13 cellular contexts compared by ENCODE assay signal in the genomic region with DNA sequence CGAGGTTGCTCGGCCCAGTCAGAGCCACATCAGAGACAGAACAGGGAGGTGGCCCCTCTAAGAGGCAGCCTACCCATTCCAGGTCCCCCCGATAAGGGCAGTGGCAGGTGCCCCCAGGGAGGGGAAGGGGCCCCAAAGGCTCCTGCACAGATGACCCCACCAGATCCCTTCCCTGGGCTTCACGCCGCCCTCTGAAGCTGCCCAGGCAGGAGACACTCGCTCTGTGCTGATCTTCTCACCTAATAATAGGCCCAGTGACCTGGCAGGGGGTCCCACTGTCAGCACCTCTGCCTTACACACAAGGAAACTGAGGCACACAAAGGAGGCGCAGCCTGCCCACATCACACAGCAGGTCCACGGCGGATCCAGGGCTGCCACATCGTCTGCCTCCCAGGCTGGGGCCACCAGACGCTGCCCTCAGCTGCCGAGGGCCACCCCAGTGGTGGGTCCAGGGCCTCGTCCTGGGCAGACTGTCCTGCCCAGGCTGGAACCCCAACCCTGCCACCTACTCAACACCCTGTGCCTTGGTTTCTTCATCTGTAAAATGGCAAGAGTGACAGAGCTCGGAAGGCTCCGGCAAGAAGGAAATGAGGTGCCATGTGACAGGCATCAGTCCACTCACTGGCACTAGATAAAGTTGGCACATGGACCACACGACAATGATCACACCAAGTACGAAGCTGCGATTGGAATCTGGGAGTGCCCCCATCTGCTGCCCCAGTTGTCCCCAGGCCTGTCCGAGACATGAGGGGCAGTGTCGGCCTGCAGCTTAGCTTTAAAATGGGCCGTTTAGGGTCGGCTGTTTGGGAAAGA. TPM values are rescaled to one million over a fixed set of nuclear protein-coding genes. Genes with fewer than 3 reads are reported as not detected.
DNase-seq lines count a peak whose midpoint lies in the region; ATAC-seq and TF ChIP-seq lines count a peak whose summit lies in the region.
"Had no signal": no experiment of that assay in that cellular context is flagged by ENCODE, and none has a peak within 500 bp of the region (broad histone marks: within the 10 kb centered on the region; RNA-seq: fewer than 3 reads in every experiment).

No MANE protein-coding gene starts in this region.

- H3K79me2 ChIP-seq in ACC112 (ENCODE audit: control insufficient read depth, insufficient read depth, low read length, unreplicated experiment): no peaks in the 10 kb centered on the region

- no peak overlapping the region for H2AFZ ChIP-seq in ACC112 (ENCODE audit: low read length, unreplicated experiment)

- H3K9me3 ChIP-seq in right cardiac atrium (ENCODE audit: control insufficient read depth, low read length) (no peaks in the 10 kb centered on the region), sigmoid colon (no peaks in the 10 kb centered on the region)
- H3K9me3 ChIP-seq: BLaER1 had no signal

- H3K27me3 ChIP-seq in ACC112 (ENCODE audit: insufficient read depth, low read length) (no peaks in the 10 kb centered on the region), right cardiac atrium (ENCODE audit: control insufficient read depth, insufficient read depth) (no peaks in the 10 kb centered on the region), sigmoid colon (no peaks in the 10 kb centered on the region)
- H3K27me3 ChIP-seq: BLaER1 had no signal

- TF ChIP-seq CTCF in sigmoid colon (IDR thresholded peaks at IDR 0.05): no peak

- H3K36me3 Mint-ChIP-seq in T-cell: peaks cover 25% of the 10 kb centered on the region

- intact Hi-C loops in right cardiac atrium (cut with DNase I): loop anchor here in 3 of 4 donors (5.0 kb wide), 4 partner anchors 39 to 134 kb away; no protein-coding TSS in a partner anchor
- intact Hi-C loops in sigmoid colon (cut with DNase I): loop anchor here (5.0 kb wide), 2 partner anchors 39 to 339 kb away; no protein-coding TSS in a partner anchor

- DNase-seq in T-cell: no peak
- peak in 1 of 3 donors; percentile 51 for DNase-seq in right cardiac atrium
- peak; percentile 50 for DNase-seq in sigmoid colon
- no peak for DNase-seq in pons (ENCODE audit: low spot score)
- DNase-seq in amniotic stem cell (lab: John Stamatoyannopoulos, UW): no peak
- no peak for DNase-seq in NCI-H2227 (lab: John Stamatoyannopoulos, UW; ENCODE audit: unreplicated experiment)
- DNase-seq: activated naive CD4-positive, alpha-beta T cell treated with Interleukin-2 at 50 U/mL for 16 hours; GDM1; NCI-H2029 treated with DMSO at 0.1 percent for 48 hours had no signal

- no peaks in the 10 kb centered on the region for H3K9me3 Mint-ChIP-seq in T-cell

- no peak for TF ChIP-seq EP300 in sigmoid colon (IDR thresholded peaks at IDR 0.05)

- H3K4me3 ChIP-seq in ACC112 (ENCODE audit: low read depth, low read length) (no peak overlapping the region), right cardiac atrium (ENCODE audit: low read length) (no peak overlapping the region), sigmoid colon (no peak overlapping the region)
- H3K4me3 ChIP-seq: BLaER1 had no signal

- H3K4me1 ChIP-seq in ACC112 (ENCODE audit: control insufficient read depth, insufficient read depth, low read length, unreplicated experiment): peaks cover 17% of the 10 kb centered on the region
- peaks cover 13% of the 10 kb centered on the region for H3K4me1 ChIP-seq in right cardiac atrium (ENCODE audit: control insufficient read depth, insufficient read depth, low read length)
- peaks cover 0 to 33% (median 29%) of the 10 kb centered on the region in 4 donors for H3K4me1 ChIP-seq in sigmoid colon

- WGBS in right cardiac atrium: 86% methylated on average over 22 of the region's 22 CpGs
- 97% methylated on average over 22 of the region's 22 CpGs for WGBS in sigmoid colon, 2 donors

- no peaks in the 10 kb centered on the region for H3K27me3 Mint-ChIP-seq in T-cell
- H3K27me3 Mint-ChIP-seq: progenitor cell of endocrine pancreas had no signal

- H3K27ac ChIP-seq in ACC112 (ENCODE audit: low read depth, low read length) (peak overlapping the region; percentile 87), right cardiac atrium (ENCODE audit: low read length) (peak overlapping the region; percentile 96), sigmoid colon (peak overlapping the region; percentile 79 to 91 (median 86))
- H3K27ac ChIP-seq: BLaER1 had no signal

- H3K4me3 Mint-ChIP-seq in T-cell: peak overlapping the region in 1 of 3 donors; percentile 52

- POLR2A ChIA-PET in T-cell (lab: Charles Lee): interaction anchor here in 1 of 2 donors (0.6 to 2.1 kb wide), 2 partner anchors 13 to 15 kb away, joined by 3 to 19 read pairs; no protein-coding TSS in a partner anchor

- TF ChIP-seq POLR2A in sigmoid colon (IDR thresholded peaks at IDR 0.05): no peak

- CTCF ChIA-PET in T-cell (lab: Charles Lee): interaction anchor here (0.6 to 2.1 kb wide), 3 partner anchors 19 to 135 kb away, joined by 10 to 38 read pairs (median 14); no protein-coding TSS in a partner anchor

- no peaks in the 10 kb centered on the region for H3K36me3 ChIP-seq in ACC112 (ENCODE audit: insufficient read depth, low read length)
- peaks cover 17 to 40% (median 30%) of the 10 kb centered on the region in 4 donors for H3K36me3 ChIP-seq in sigmoid colon

- H3K27ac Mint-ChIP-seq in T-cell: peak overlapping the region; percentile 92 to 95
- H3K27ac Mint-ChIP-seq: progenitor cell of endocrine pancreas had no signal

- peaks cover 57 to 72% (median 69%) of the 10 kb centered on the region in 3 donors for H3K4me1 Mint-ChIP-seq in T-cell

- ATAC-seq in T-cell (replicated peaks in 1 of 4): no peak
- no peak for ATAC-seq in right cardiac atrium
- ATAC-seq in GM21526 (IDR thresholded peaks at IDR 0.05; ENCODE audit: low FRiP score, unreplicated experiment): no peak

RNA-seq across cellular contexts. Expression of a gene that starts 56.5 kb away (rescaled TPM):
- total RNA-seq in T-cell (100 to 1,000 TPM; 612 to 721 (median 621) TPM), right cardiac atrium (10 to 100 TPM; 53.3 to 73.5 (median 68.1) TPM), sigmoid colon (10 to 100 TPM; 17.1 to 49.3 (median 28.3) TPM)
- polyA plus RNA-seq in right cardiac atrium (30.9 TPM), sigmoid colon (10 to 100 TPM in 1 of 3 donors, 1 to 10 TPM in 2; 2.8 to 25.9 (median 3.6) TPM)

Comparison
In these comparisons a context has a peak if more than half of its experiments do, and no peak if none do; other contexts are left out.
1. RNA of a gene that starts 56.5 kb away (total RNA-seq): 612 to 721 TPM in T-cell; 53.3 to 73.5 TPM in right cardiac atrium and 17.1 to 49.3 TPM in sigmoid colon; every median in the first group is over 4 times any median in the second.
2. Peak in every context shown above with its lines, with median percentiles within 50 percentile points of each other: H3K27ac ChIP-seq.